1 cellular context compared by ENCODE assay signal in the genomic region with DNA sequence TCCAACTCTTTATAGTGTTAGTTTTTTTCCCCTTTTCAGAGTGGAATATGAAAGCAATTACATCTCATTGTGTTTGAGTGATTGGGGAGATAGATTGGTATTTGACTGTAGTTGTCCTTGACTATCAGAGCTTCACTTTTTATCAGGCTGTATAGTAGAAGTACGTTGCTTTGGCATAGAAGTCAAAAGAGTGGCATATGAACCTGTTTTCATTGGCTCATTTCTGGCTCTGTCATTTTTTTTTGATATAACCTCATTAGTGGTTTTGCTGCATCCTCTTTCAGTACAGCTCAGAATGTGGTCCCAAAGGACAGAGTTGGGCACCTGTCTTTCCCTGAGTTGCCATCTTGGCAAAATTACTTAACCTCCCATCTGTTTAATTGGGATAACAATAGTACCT.
TF ChIP-seq lines count a peak whose summit lies in the region.

No MANE protein-coding gene starts in this region.

TF ChIP-seq in IMR-90, 13 proteins besides CTCF, POLR2A, EP300 and RAD21 (continued from another document):
- TF ChIP-seq, protein P1, sequence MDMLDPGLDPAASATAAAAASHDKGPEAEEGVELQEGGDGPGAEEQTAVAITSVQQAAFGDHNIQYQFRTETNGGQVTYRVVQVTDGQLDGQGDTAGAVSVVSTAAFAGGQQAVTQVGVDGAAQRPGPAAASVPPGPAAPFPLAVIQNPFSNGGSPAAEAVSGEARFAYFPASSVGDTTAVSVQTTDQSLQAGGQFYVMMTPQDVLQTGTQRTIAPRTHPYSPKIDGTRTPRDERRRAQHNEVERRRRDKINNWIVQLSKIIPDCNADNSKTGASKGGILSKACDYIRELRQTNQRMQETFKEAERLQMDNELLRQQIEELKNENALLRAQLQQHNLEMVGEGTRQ (IDR thresholded peaks at IDR 0.05; ENCODE audit: low read depth, low read length): no peak
- TF ChIP-seq RCOR1 (IDR thresholded peaks at IDR 0.05; ENCODE audit: insufficient replicate concordance, low read length) (no peak), FOS (IDR thresholded peaks at IDR 0.05; ENCODE audit: low read depth, low read length) (no peak), MAZ (IDR thresholded peaks at IDR 0.05; ENCODE audit: borderline replicate concordance, low read depth, low read length) (no peak), NFE2L2 (IDR thresholded peaks at IDR 0.05; ENCODE audit: low read depth, low read length) (no peak), RFX5 (IDR thresholded peaks at IDR 0.05; ENCODE audit: low read depth, low read length) (no peak), CEBPB (IDR thresholded peaks at IDR 0.05; ENCODE audit: low read depth, low read length) (no peak), SMC3 (IDR thresholded peaks at IDR 0.05; ENCODE audit: low read depth, low read length) (no peak), MXI1 (IDR thresholded peaks at IDR 0.05; ENCODE audit: borderline replicate concordance, low read depth, low read length) (no peak)
